In genomic region chr2:95014126-95014708, GRCh38 we compare ENCODE assay signal across 26 cellular contexts. TPM values are rescaled to one million over a fixed set of nuclear protein-coding genes. Genes with fewer than 3 reads are reported as not detected.
"Had no signal": no experiment of that assay in that cellular context is flagged by ENCODE, and none has a peak within 500 bp of the region (broad histone marks: within the 10 kb centered on the region; RNA-seq: fewer than 3 reads in every experiment).

No MANE protein-coding gene starts in this region.

- H3K36me3 ChIP-seq: lower lobe of right lung, right lobe of liver, stomach, thoracic aorta, upper lobe of left lung had no signal

- H3K4me1 ChIP-seq: lower lobe of right lung, parathyroid adenoma, right lobe of liver, stomach had no signal

- H2AFZ ChIP-seq: parathyroid adenoma had no signal

- H3K79me2 ChIP-seq: parathyroid adenoma had no signal

- H3K9me3 Mint-ChIP-seq: activated naive CD4-positive, alpha-beta T cell treated with anti-CD3 and anti-CD28 coated beads for 36 hours; activated naive CD8-positive, alpha-beta T cell treated with anti-CD3 and anti-CD28 coated beads, Interleukin-2, amount 10 ng/mL, durations not matched to agents 7 days and 5 days; activated T-cell treated with anti-CD3 and anti-CD28 coated beads, Interleukin-2, amount 50 U/mL, for 24 hours; activated T-helper 2 cell treated with anti-CD3 and anti-CD28 coated beads, Interferon-gamma antibody, Interleukin-2, Interleukin-4, amounts not matched to agents 10 μg/mL and 5 μg/mL and 100 μg/mL, durations not matched to agents 14 hours and 24 hours and 36 hours; naive thymus-derived CD8-positive, alpha-beta T cell; stimulated activated memory B cell treated with anti-CD40 and anti-IgM and Interleukin-4, amounts not matched to agents 10 μg/mL and 1 μg/mL and 100 μg/mL, for 72 hours; WTC11 had no signal

- H3K36me3 Mint-ChIP-seq: activated naive CD8-positive, alpha-beta T cell treated with anti-CD3 and anti-CD28 coated beads, Interleukin-2, amount 10 ng/mL, durations not matched to agents 7 days and 5 days; naive thymus-derived CD8-positive, alpha-beta T cell; stimulated activated memory B cell treated with anti-CD40 and anti-IgM and Interleukin-4, amounts not matched to agents 10 μg/mL and 1 μg/mL and 100 μg/mL, for 72 hours; WTC11 had no signal

- H3K4me3 ChIP-seq: lower lobe of right lung, right lobe of liver, skin epidermis, stomach, thoracic aorta, upper lobe of left lung had no signal

- H3K4me3 Mint-ChIP-seq: activated naive CD4-positive, alpha-beta T cell treated with anti-CD3 and anti-CD28 coated beads for 36 hours; activated T-cell treated with anti-CD3 and anti-CD28 coated beads, Interleukin-2, amount 50 U/mL, for 24 hours; naive thymus-derived CD8-positive, alpha-beta T cell; stimulated activated memory B cell treated with anti-CD40 and anti-IgM and Interleukin-4, amounts not matched to agents 10 μg/mL and 1 μg/mL and 100 μg/mL, for 72 hours; WTC11 had no signal

- H3K9me3 ChIP-seq: lower lobe of right lung, right lobe of liver, stomach, thoracic aorta, upper lobe of left lung had no signal

- H3K9ac ChIP-seq: parathyroid adenoma had no signal

- H3K27me3 ChIP-seq: right lobe of liver, stomach, upper lobe of left lung had no signal

- DNase-seq: activated CD4-positive, alpha-beta T cell treated with anti-CD3 and anti-CD28 coated beads, Interleukin-2, amount 50 U/mL, for 4 hours; activated CD8-positive, alpha-beta memory T cell treated with anti-CD3 and anti-CD28 coated beads for 24 hours; activated CD8-positive, alpha-beta memory T cell treated with anti-CD3 and anti-CD28 coated beads, Interleukin-2, amount 50 U/mL, for 4 hours; activated naive CD4-positive, alpha-beta T cell treated with anti-CD3 and anti-CD28 coated beads for 36 hours; activated naive CD8-positive, alpha-beta T cell treated with anti-CD3 and anti-CD28 coated beads, Interleukin-2, amount 10 ng/mL, durations not matched to agents 7 days and 5 days; activated T-cell treated with anti-CD3 and anti-CD28 coated beads, Interleukin-2, amount 50 U/mL, for 24 hours; amniotic stem cell; cerebellar nuclear complex; cortex of kidney; kidney; lower lobe of right lung; stimulated activated CD4-positive, alpha-beta T cell treated with anti-CD3 and anti-CD28 coated beads, Interleukin-2, amount 100 ng/mL, for 24 hours; stomach; T-helper 1 cell; T-helper 9 cell; upper lobe of left lung had no signal

- H3K27ac ChIP-seq: lower lobe of right lung, parathyroid adenoma, right lobe of liver, skin epidermis, stomach, thoracic aorta, upper lobe of left lung had no signal

- H3K4me1 Mint-ChIP-seq: stimulated activated memory B cell treated with anti-CD40 and anti-IgM and Interleukin-4, amounts not matched to agents 10 μg/mL and 1 μg/mL and 100 μg/mL, for 72 hours had no signal

- H3K27ac Mint-ChIP-seq: activated naive CD4-positive, alpha-beta T cell treated with anti-CD3 and anti-CD28 coated beads for 36 hours; activated T-cell treated with anti-CD3 and anti-CD28 coated beads, Interleukin-2, amount 50 U/mL, for 24 hours; activated T-helper 2 cell treated with anti-CD3 and anti-CD28 coated beads, Interferon-gamma antibody, Interleukin-2, Interleukin-4, amounts not matched to agents 10 μg/mL and 5 μg/mL and 100 μg/mL, durations not matched to agents 14 hours and 24 hours and 36 hours; stimulated activated memory B cell treated with anti-CD40 and anti-IgM and Interleukin-4, amounts not matched to agents 10 μg/mL and 1 μg/mL and 100 μg/mL, for 72 hours; WTC11 had no signal

- H3K27me3 Mint-ChIP-seq: activated T-cell treated with anti-CD3 and anti-CD28 coated beads, Interleukin-2, amount 50 U/mL, for 24 hours; naive thymus-derived CD8-positive, alpha-beta T cell had no signal

RNA-seq across cellular contexts. Expression of gene MAL, which starts 11.3 kb away (rescaled TPM):
- total RNA-seq: fibroblast of villous mesenchyme, glomerular endothelial cell, thoracic aorta had no signal
